In the genomic region with DNA sequence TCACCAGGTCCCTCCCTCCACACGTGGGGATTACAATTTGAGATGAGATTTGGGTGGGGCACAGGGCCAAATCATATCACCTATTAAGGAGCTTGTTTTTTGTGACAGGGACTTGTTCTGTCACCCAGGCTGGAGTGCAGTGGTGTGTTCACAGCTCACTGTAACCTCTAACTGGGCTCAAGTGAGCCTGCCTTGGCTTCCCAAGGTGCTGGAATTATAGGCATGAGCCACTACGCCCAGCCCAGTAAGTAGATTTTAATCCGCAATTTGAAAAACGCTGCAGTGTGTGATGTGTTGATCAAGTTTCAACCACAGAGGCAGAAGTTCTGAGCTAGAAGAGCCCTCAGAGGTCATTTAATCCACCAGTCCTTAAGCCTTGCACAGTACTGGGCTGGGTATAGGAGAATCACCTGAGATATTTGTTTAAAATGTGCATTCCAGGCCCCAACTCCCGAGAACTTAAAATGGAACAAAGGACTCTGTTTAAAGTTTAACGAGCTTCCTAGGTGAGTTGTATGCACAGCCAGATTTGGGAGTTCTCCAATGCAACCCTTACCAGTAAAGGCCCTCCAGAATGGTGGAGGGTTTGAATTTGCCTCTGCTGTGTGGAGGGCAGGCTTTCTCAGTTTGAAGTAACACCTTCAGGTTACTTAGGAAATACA, we compare ENCODE assay signal across 22 cellular contexts. TPM values are rescaled to one million over a fixed set of nuclear protein-coding genes. Genes with fewer than 3 reads are reported as not detected.
A peak's percentile ranks its signal among the peaks of the same experiment; 100 is the strongest.
DNase-seq lines count a peak whose midpoint lies in the region; ATAC-seq, FAIRE-seq and TF ChIP-seq lines count a peak whose summit lies in the region.
"Had no signal": no experiment of that assay in that cellular context is flagged by ENCODE, and none has a peak within 500 bp of the region (broad histone marks: within the 10 kb centered on the region; RNA-seq: fewer than 3 reads in every experiment).

No MANE protein-coding gene starts in this region.

- DNase-seq in left colon (no peak), neural progenitor cell (ENCODE audit: low spot score) (no peak), NCI-H1105 (lab: John Stamatoyannopoulos, UW) (no peak), urothelium cell line (ENCODE audit: low spot score) (no peak), NCI-H748 (lab: John Stamatoyannopoulos, UW; ENCODE audit: unreplicated experiment) (no peak), RPMI8226 (no peak)
- DNase-seq: CD4-positive, alpha-beta memory T cell; DND-41; GF-D8; IMR-90; Kasumi-1; NCI-H1436; NCI-H2081; NCI-H345; NCI-H69; Right ventricle myocardium superior; SK-N-SH had no signal

- H3K4me2 ChIP-seq in neural progenitor cell = no peak overlapping the region
- H3K4me2 ChIP-seq: SK-N-SH had no signal

- no peak overlapping the region for H3K9ac ChIP-seq in HUES64 (ENCODE audit: low read depth, low read length)
- no peak overlapping the region for H3K9ac ChIP-seq in neural progenitor cell
- H3K9ac ChIP-seq: SK-N-SH had no signal

- H3K9me3 ChIP-seq in HUES64 (ENCODE audit: insufficient read depth, low read depth, low read length) = no peaks in the 10 kb centered on the region
- H3K9me3 ChIP-seq in neural progenitor cell (ENCODE audit: low read depth) = no peaks in the 10 kb centered on the region
- H3K9me3 ChIP-seq: SK-N-SH had no signal

- H4K20me1 ChIP-seq in neural progenitor cell (ENCODE audit: low read depth) = peaks cover 55% of the 10 kb centered on the region

- H2AFZ ChIP-seq in neural progenitor cell (replicated peaks) = no peak overlapping the region

- no peak for TF ChIP-seq CTCF in neural progenitor cell (IDR thresholded peaks at IDR 0.05)

- H3K4me3 Mint-ChIP-seq in neural progenitor cell = no peak overlapping the region
- H3K4me3 Mint-ChIP-seq: B cell; CD4-positive, alpha-beta memory T cell had no signal

- H3K36me3 Mint-ChIP-seq in neural progenitor cell = peaks cover 8% of the 10 kb centered on the region

- H3K27ac ChIP-seq in HUES64 (ENCODE audit: low read depth, low read length) = peak overlapping the region; percentile 35; the same call in 1 of the 2 replicates
- peak overlapping the region; percentile 46 for H3K27ac ChIP-seq in neural progenitor cell

- no peaks in the 10 kb centered on the region for H3K4me1 Mint-ChIP-seq in neural progenitor cell

- no peak overlapping the region for H3K27ac Mint-ChIP-seq in neural progenitor cell

- H3K4me3 ChIP-seq in HUES64 (ENCODE audit: low read length) (no peak overlapping the region), neural progenitor cell (no peak overlapping the region)

- H3K4me1 ChIP-seq in HUES64 (ENCODE audit: insufficient read depth, low read length) (no peaks in the 10 kb centered on the region), neural progenitor cell (no peaks in the 10 kb centered on the region)

- no peaks in the 10 kb centered on the region for H3K27me3 Mint-ChIP-seq in neural progenitor cell (ENCODE audit: insufficient read depth, low read depth)
- H3K27me3 Mint-ChIP-seq: B cell; CD4-positive, alpha-beta memory T cell had no signal

- ATAC-seq in left colon = peak; percentile 20

- WGBS in HUES64 = 93% methylated on average over 6 of the region's 6 CpGs

- peaks cover 42% of the 10 kb centered on the region for H3F3A ChIP-seq in neural progenitor cell (ENCODE audit: low read depth)

- H3K9me3 Mint-ChIP-seq in neural progenitor cell = no peaks in the 10 kb centered on the region
- H3K9me3 Mint-ChIP-seq: CD4-positive, alpha-beta memory T cell had no signal

- H3K27me3 ChIP-seq in HUES64 (ENCODE audit: insufficient read depth, low read length) (no peaks in the 10 kb centered on the region), neural progenitor cell (no peaks in the 10 kb centered on the region)

- H3K36me3 ChIP-seq in HUES64 (ENCODE audit: insufficient read depth, low read length) (peaks cover 56% of the 10 kb centered on the region), neural progenitor cell (peaks cover 7% of the 10 kb centered on the region)

- peaks cover 78% of the 10 kb centered on the region for H3K79me2 ChIP-seq in neural progenitor cell (ENCODE audit: low read depth)

- intact Hi-C loops in left colon (cut with DNase I, micrococcal nuclease) = no loop called here

- FAIRE-seq in G401.6 (lab: Jason Lieb, UNC) (peak; percentile 94), urothelium cell line (lab: Jason Lieb, UNC) (no peak)
- FAIRE-seq: D721Med, H1 had no signal

RNA-seq across cellular contexts. Expression of a gene that starts 13.4 kb away (rescaled TPM):
- polyA plus RNA-seq in HUES64 (2013, experiment 1 of 2) = 1,475 TPM
- polyA plus RNA-seq in HUES64 (2013, experiment 2 of 2) = 1,470 TPM
- 100 to 1,000 TPM; 818 to 848 TPM for total RNA-seq in left colon
- total RNA-seq in neural progenitor cell (ENCODE audit: low replicate concordance) = 1,388 and 2,503 TPM in 2 replicates

RNA-seq across cellular contexts. Expression of a gene that starts 38.3 kb away (rescaled TPM):
- polyA plus RNA-seq in HUES64 (2013, experiment 1 of 2) = 36.2 TPM
- 30.7 TPM for polyA plus RNA-seq in HUES64 (2013, experiment 2 of 2)
- 10 to 100 TPM; 29.6 to 34.7 TPM for total RNA-seq in left colon
- 29.1 and 30.0 TPM in 2 replicates for total RNA-seq in neural progenitor cell (ENCODE audit: low replicate concordance)
